ENCODE assay signal across 2 cellular contexts in the genomic region with DNA sequence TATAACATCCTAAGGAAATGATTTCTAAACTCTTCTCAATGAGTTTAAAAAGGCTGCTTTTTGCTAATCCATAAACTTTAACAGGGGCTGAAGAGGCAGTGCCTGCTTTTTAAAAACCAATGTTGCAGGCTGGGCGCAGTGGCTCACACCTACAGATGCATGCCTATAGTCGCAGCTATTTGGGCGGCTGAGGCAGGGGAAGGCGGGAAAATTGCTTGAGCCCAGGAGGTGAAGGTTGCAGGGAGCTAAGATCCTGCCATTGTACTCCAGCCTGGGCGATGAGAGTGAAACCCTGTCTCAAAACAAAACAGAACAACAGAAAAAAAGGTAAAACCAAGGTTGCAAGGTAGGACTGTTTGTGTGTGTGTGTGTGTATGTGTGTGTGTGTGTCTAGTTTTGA.
TF ChIP-seq lines count a peak whose summit lies in the region.

No MANE protein-coding gene starts in this region.

TF ChIP-seq in GM23338, 12 proteins besides CTCF, POLR2A, EP300 and RAD21 (continued from another document):
- TF ChIP-seq ZNF462 (CRISPR knock-in tag; IDR thresholded peaks at IDR 0.05) = no peak
- no peak for TF ChIP-seq NANOG (IDR thresholded peaks at IDR 0.05; ENCODE audit: borderline replicate concordance)
- TF ChIP-seq POLR2AphosphoS5 (IDR thresholded peaks at IDR 0.05; ENCODE audit: low read depth) = no peak
- no peak for TF ChIP-seq ETS1 (IDR thresholded peaks at IDR 0.05)
- TF ChIP-seq ZNF114 (CRISPR knock-in tag; IDR thresholded peaks at IDR 0.05) = no peak
- TF ChIP-seq, protein P1, sequence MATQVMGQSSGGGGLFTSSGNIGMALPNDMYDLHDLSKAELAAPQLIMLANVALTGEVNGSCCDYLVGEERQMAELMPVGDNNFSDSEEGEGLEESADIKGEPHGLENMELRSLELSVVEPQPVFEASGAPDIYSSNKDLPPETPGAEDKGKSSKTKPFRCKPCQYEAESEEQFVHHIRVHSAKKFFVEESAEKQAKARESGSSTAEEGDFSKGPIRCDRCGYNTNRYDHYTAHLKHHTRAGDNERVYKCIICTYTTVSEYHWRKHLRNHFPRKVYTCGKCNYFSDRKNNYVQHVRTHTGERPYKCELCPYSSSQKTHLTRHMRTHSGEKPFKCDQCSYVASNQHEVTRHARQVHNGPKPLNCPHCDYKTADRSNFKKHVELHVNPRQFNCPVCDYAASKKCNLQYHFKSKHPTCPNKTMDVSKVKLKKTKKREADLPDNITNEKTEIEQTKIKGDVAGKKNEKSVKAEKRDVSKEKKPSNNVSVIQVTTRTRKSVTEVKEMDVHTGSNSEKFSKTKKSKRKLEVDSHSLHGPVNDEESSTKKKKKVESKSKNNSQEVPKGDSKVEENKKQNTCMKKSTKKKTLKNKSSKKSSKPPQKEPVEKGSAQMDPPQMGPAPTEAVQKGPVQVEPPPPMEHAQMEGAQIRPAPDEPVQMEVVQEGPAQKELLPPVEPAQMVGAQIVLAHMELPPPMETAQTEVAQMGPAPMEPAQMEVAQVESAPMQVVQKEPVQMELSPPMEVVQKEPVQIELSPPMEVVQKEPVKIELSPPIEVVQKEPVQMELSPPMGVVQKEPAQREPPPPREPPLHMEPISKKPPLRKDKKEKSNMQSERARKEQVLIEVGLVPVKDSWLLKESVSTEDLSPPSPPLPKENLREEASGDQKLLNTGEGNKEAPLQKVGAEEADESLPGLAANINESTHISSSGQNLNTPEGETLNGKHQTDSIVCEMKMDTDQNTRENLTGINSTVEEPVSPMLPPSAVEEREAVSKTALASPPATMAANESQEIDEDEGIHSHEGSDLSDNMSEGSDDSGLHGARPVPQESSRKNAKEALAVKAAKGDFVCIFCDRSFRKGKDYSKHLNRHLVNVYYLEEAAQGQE (IDR thresholded peaks at IDR 0.05; ENCODE audit: unreplicated experiment) = no peak
- TF ChIP-seq JUNB (IDR thresholded peaks at IDR 0.05; ENCODE audit: unreplicated experiment) = no peak
- no peak for TF ChIP-seq STAT1 (IDR thresholded peaks at IDR 0.05; ENCODE audit: unreplicated experiment)
TF ChIP-seq in GM23338: peak in this region for 0.

TF ChIP-seq in GM12878, 131 proteins besides CTCF, POLR2A, EP300 and RAD21 (continued from another document):
- no peak for TF ChIP-seq ATF7 (IDR thresholded peaks at IDR 0.05; ENCODE audit: low read depth)
- TF ChIP-seq RELA (IDR thresholded peaks at IDR 0.05; ENCODE audit: borderline replicate concordance, partially characterized antibody) = no peak
- TF ChIP-seq CHD2 (IDR thresholded peaks at IDR 0.05; ENCODE audit: borderline replicate concordance, low read depth, low read length) = no peak
- TF ChIP-seq, protein P2, sequence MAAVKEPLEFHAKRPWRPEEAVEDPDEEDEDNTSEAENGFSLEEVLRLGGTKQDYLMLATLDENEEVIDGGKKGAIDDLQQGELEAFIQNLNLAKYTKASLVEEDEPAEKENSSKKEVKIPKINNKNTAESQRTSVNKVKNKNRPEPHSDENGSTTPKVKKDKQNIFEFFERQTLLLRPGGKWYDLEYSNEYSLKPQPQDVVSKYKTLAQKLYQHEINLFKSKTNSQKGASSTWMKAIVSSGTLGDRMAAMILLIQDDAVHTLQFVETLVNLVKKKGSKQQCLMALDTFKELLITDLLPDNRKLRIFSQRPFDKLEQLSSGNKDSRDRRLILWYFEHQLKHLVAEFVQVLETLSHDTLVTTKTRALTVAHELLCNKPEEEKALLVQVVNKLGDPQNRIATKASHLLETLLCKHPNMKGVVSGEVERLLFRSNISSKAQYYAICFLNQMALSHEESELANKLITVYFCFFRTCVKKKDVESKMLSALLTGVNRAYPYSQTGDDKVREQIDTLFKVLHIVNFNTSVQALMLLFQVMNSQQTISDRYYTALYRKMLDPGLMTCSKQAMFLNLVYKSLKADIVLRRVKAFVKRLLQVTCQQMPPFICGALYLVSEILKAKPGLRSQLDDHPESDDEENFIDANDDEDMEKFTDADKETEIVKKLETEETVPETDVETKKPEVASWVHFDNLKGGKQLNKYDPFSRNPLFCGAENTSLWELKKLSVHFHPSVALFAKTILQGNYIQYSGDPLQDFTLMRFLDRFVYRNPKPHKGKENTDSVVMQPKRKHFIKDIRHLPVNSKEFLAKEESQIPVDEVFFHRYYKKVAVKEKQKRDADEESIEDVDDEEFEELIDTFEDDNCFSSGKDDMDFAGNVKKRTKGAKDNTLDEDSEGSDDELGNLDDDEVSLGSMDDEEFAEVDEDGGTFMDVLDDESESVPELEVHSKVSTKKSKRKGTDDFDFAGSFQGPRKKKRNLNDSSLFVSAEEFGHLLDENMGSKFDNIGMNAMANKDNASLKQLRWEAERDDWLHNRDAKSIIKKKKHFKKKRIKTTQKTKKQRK (IDR thresholded peaks at IDR 0.05; ENCODE audit: low read depth, low read length) = no peak
- TF ChIP-seq CHD1 (IDR thresholded peaks at IDR 0.05; ENCODE audit: low read depth, low read length) = no peak
- TF ChIP-seq, protein P3, sequence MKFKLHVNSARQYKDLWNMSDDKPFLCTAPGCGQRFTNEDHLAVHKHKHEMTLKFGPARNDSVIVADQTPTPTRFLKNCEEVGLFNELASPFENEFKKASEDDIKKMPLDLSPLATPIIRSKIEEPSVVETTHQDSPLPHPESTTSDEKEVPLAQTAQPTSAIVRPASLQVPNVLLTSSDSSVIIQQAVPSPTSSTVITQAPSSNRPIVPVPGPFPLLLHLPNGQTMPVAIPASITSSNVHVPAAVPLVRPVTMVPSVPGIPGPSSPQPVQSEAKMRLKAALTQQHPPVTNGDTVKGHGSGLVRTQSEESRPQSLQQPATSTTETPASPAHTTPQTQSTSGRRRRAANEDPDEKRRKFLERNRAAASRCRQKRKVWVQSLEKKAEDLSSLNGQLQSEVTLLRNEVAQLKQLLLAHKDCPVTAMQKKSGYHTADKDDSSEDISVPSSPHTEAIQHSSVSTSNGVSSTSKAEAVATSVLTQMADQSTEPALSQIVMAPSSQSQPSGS (IDR thresholded peaks at IDR 0.05; ENCODE audit: low read length) = no peak
- TF ChIP-seq TCF3 (IDR thresholded peaks at IDR 0.05; ENCODE audit: borderline replicate concordance, insufficient read depth, low read depth, low read length) = no peak
- TF ChIP-seq SRF (IDR thresholded peaks at IDR 0.05; ENCODE audit: low read depth in 2 of 2, low read length in 2 of 2) = no peak
- TF ChIP-seq, protein P4, sequence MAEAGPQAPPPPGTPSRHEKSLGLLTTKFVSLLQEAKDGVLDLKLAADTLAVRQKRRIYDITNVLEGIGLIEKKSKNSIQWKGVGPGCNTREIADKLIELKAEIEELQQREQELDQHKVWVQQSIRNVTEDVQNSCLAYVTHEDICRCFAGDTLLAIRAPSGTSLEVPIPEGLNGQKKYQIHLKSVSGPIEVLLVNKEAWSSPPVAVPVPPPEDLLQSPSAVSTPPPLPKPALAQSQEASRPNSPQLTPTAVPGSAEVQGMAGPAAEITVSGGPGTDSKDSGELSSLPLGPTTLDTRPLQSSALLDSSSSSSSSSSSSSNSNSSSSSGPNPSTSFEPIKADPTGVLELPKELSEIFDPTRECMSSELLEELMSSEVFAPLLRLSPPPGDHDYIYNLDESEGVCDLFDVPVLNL (IDR thresholded peaks at IDR 0.05; ENCODE audit: low read depth, low read length) = no peak
- TF ChIP-seq BRCA1 (IDR thresholded peaks at IDR 0.05; ENCODE audit: low read depth, low read length) = no peak
